Comparison of ENCODE assay signal across 25 cellular contexts in genomic region chr13:102470283-102470920, GRCh38.
"Had no signal": no experiment of that assay in that cellular context is flagged by ENCODE, and none has a peak within 500 bp of the region (broad histone marks: within the 10 kb centered on the region; RNA-seq: fewer than 3 reads in every experiment).

No MANE protein-coding gene starts in this region.

- H3K9me3 Mint-ChIP-seq: activated naive CD8-positive, alpha-beta T cell treated with anti-CD3 and anti-CD28 coated beads for 36 hours; activated T-cell treated with anti-CD3 and anti-CD28 coated beads, Interleukin-2, amount 50 U/mL, for 72 hours; mesothelial cell of epicardium had no signal

- ATAC-seq: activated T-cell treated with anti-CD3 and anti-CD28 coated beads, Interleukin-2, amount 50 U/mL, for 72 hours; heart right ventricle; stimulated activated naive CD8-positive, alpha-beta T cell treated with anti-CD3 and anti-CD28 coated beads, Interleukin-15, Interleukin-2, amounts not matched to agents 100 U/mL and 50 U/mL, for 24 hours had no signal

- H3K4me3 Mint-ChIP-seq: activated naive CD8-positive, alpha-beta T cell treated with anti-CD3 and anti-CD28 coated beads for 36 hours; activated T-cell treated with anti-CD3 and anti-CD28 coated beads, Interleukin-2, amount 50 U/mL, for 72 hours; brain; mesothelial cell of epicardium; naive B cell had no signal

- H3K27me3 ChIP-seq: adrenal gland, ascending aorta, cardiac muscle cell, colonic mucosa, heart right ventricle, right atrium auricular region, testis, transverse colon had no signal

- H3K27ac ChIP-seq: adrenal gland, ascending aorta, cardiac muscle cell, colonic mucosa, dorsolateral prefrontal cortex, heart right ventricle, right atrium auricular region, spleen, testis, transverse colon had no signal

- H3K27ac Mint-ChIP-seq: activated naive CD8-positive, alpha-beta T cell treated with anti-CD3 and anti-CD28 coated beads for 36 hours; activated T-cell treated with anti-CD3 and anti-CD28 coated beads, Interleukin-2, amount 50 U/mL, for 72 hours; brain; mesothelial cell of epicardium; naive B cell had no signal

- H3K9me3 ChIP-seq: adrenal gland, ascending aorta, colonic mucosa, heart right ventricle, right atrium auricular region, testis, transverse colon had no signal

- DNase-seq: activated CD4-positive, alpha-beta T cell treated with anti-CD3 and anti-CD28 coated beads for 4 hours; activated CD4-positive, alpha-beta T cell treated with anti-CD3 and anti-CD28 coated beads, Interleukin-2, amount 50 U/mL, for 4 hours; activated CD4-positive, CD25-positive, alpha-beta regulatory T cell; activated effector memory CD4-positive, alpha-beta T cell treated with Interleukin-2 at 50 U/mL for 16 hours; activated naive CD4-positive, alpha-beta T cell treated with Interleukin-2 at 50 U/mL for 16 hours; activated naive CD8-positive, alpha-beta T cell treated with anti-CD3 and anti-CD28 coated beads for 36 hours; activated T-cell treated with anti-CD3 and anti-CD28 coated beads for 4 hours; activated T-cell treated with anti-CD3 and anti-CD28 coated beads, Interleukin-2, amount 50 U/mL, for 72 hours; adrenal gland; cerebellar nuclear complex; colonic mucosa; dorsolateral prefrontal cortex; effector memory CD4-positive, alpha-beta T cell; heart right ventricle; naive B cell; spleen; stimulated activated naive CD8-positive, alpha-beta T cell treated with anti-CD3 and anti-CD28 coated beads, Interleukin-15, Interleukin-2, amounts not matched to agents 100 U/mL and 50 U/mL, for 24 hours; T-helper 1 cell; testis; transverse colon had no signal

- H3K4me1 ChIP-seq: adrenal gland, ascending aorta, colonic mucosa, heart right ventricle, right atrium auricular region, spleen, testis, transverse colon had no signal

- H3K4me3 ChIP-seq: adrenal gland, ascending aorta, cardiac muscle cell, colonic mucosa, dorsolateral prefrontal cortex, heart right ventricle, right atrium auricular region, spleen, testis, transverse colon had no signal

- H3K4me1 Mint-ChIP-seq: activated naive CD8-positive, alpha-beta T cell treated with anti-CD3 and anti-CD28 coated beads for 36 hours; naive B cell had no signal

- H3K36me3 ChIP-seq: adrenal gland, ascending aorta, cardiac muscle cell, colonic mucosa, heart right ventricle, right atrium auricular region, spleen, transverse colon had no signal

- H3K36me3 Mint-ChIP-seq: activated naive CD8-positive, alpha-beta T cell treated with anti-CD3 and anti-CD28 coated beads for 36 hours; brain; mesothelial cell of epicardium; naive B cell had no signal
